ENCODE assay signal across 18 cellular contexts in genomic region chr21:34182436-34182835, GRCh38.
"Had no signal": no experiment of that assay in that cellular context is flagged by ENCODE, and none has a peak within 500 bp of the region (broad histone marks: within the 10 kb centered on the region; RNA-seq: fewer than 3 reads in every experiment).

No MANE protein-coding gene starts in this region.

- H3K4me3 ChIP-seq: gastroesophageal sphincter, left lung, lower lobe of right lung, neural progenitor cell, pancreas, smooth muscle cell, suprapubic skin, transverse colon had no signal

- H3K27me3 ChIP-seq: gastroesophageal sphincter, left lung, neural progenitor cell, pancreas, suprapubic skin, transverse colon had no signal

- H3K4me1 ChIP-seq: left lung, lower lobe of right lung, pancreas, transverse colon had no signal

- H3K9ac ChIP-seq: neural progenitor cell had no signal

- H2AFZ ChIP-seq: neural progenitor cell had no signal

- H3K4me2 ChIP-seq: neural progenitor cell, smooth muscle cell had no signal

- H3K36me3 ChIP-seq: gastroesophageal sphincter, left lung, lower lobe of right lung, neural progenitor cell, pancreas, suprapubic skin, transverse colon had no signal

- DNase-seq: effector memory CD4-positive, alpha-beta T cell; immature natural killer cell; left lung; lower lobe of right lung; natural killer cell; occipital lobe; pancreas; right cardiac atrium; stimulated activated CD4-positive, alpha-beta T cell treated with anti-CD3 and anti-CD28 coated beads, Interleukin-2, amount 100 ng/mL, for 48 hours; stimulated activated CD8-positive, alpha-beta memory T cell treated with anti-CD3 and anti-CD28 coated beads, Interleukin-4, amount 100 ng/mL, for 48 hours; stimulated activated naive CD8-positive, alpha-beta T cell treated with anti-CD3 and anti-CD28 coated beads, Interleukin-15, Interleukin-2, amounts not matched to agents 100 U/mL and 50 U/mL, for 24 hours; transverse colon had no signal

- ATAC-seq: esophagus mucosa; gastroesophageal sphincter; left lung; lower lobe of right lung; natural killer cell; pancreas; right cardiac atrium; stimulated activated effector memory CD8-positive, alpha-beta T cell treated with anti-CD3 and anti-CD28 coated beads, Interleukin-12 subunit alpha, Interleukin-12 subunit beta, amount 100 ng/mL, for 72 hours; stimulated activated naive CD8-positive, alpha-beta T cell treated with anti-CD3 and anti-CD28 coated beads, Interleukin-15, Interleukin-2, amounts not matched to agents 100 U/mL and 50 U/mL, for 24 hours had no signal

- H3K27ac ChIP-seq: gastroesophageal sphincter, left lung, lower lobe of right lung, neural progenitor cell, pancreas, suprapubic skin had no signal

- H3K9me3 ChIP-seq: gastroesophageal sphincter, left lung, lower lobe of right lung, pancreas, suprapubic skin, transverse colon had no signal
